8 cellular contexts compared by ENCODE assay signal in genomic region chr6:10510592-10511367, GRCh38. TPM values are rescaled to one million over a fixed set of nuclear protein-coding genes. Genes with fewer than 3 reads are reported as not detected.
DNase-seq lines count a peak whose midpoint lies in the region; ATAC-seq, FAIRE-seq and TF ChIP-seq lines count a peak whose summit lies in the region.

No MANE protein-coding gene starts in this region.

- TF ChIP-seq CTCF in AG10803 (conservative IDR thresholded peaks at IDR 0.05; ENCODE audit: low read length) = peak; percentile 48
- TF ChIP-seq CTCF in HepG2 (CRISPR knock-in tag; IDR thresholded peaks at IDR 0.05) = peak; percentile 95

- in situ Hi-C loops in HepG2 (cut with HindIII; ENCODE audit: extremely low pct_ligation_motif_present, low pct_unique_long_range_greater_than_20kb) = loop anchor here (5.0 kb wide), 1 partner anchor 187 kb away; no protein-coding TSS in a partner anchor

- H3K27ac ChIP-seq in HepG2 (ENCODE audit: extremely low read length, insufficient read depth, low read length) = no peak overlapping the region

- H3K4me1 ChIP-seq in HepG2 (ENCODE audit: insufficient read depth, low read length) = peaks cover 26% of the 10 kb centered on the region

- no peaks in the 10 kb centered on the region for H3K36me3 Mint-ChIP-seq in stimulated activated memory B cell treated with anti-CD40 and anti-IgM and Interleukin-4, amounts not matched to agents 10 μg/mL and 1 μg/mL and 100 μg/mL, for 72 hours

- H3K79me2 ChIP-seq in HepG2 (ENCODE audit: insufficient read depth, low read length) = no peaks in the 10 kb centered on the region

- no peaks in the 10 kb centered on the region for H4K20me1 ChIP-seq in HepG2 (ENCODE audit: insufficient read depth, low read length)

- H3K4me3 Mint-ChIP-seq in stimulated activated memory B cell treated with anti-CD40 and anti-IgM and Interleukin-4, amounts not matched to agents 10 μg/mL and 1 μg/mL and 100 μg/mL, for 72 hours = peak overlapping the region; percentile 3

- CTCF ChIA-PET in HepG2 (lab: Yijun Ruan, JAX; ENCODE audit: low intra/inter-chr PET ratio, low total read pairs) = interaction anchor here (3.6 kb wide), 1 partner anchor 291 kb away, joined by 25 read pairs; no protein-coding TSS in a partner anchor

- WGBS in HepG2 (ENCODE audit: low lambda C conversion rate) = 15% methylated on average over 17 of the region's 17 CpGs

- no TSS peak for BruUV-seq in HepG2 (replicated peaks; lab: Mats Ljungman, UMichigan)

- ATAC-seq in GM18858 (IDR thresholded peaks at IDR 0.05; ENCODE audit: unreplicated experiment) (peak; percentile 95), HG02970 (IDR thresholded peaks at IDR 0.05; ENCODE audit: low FRiP score, unreplicated experiment) (peak; percentile 76), HepG2 (peak; percentile 95)
- peak; percentile 94 for ATAC-seq in stimulated activated memory B cell treated with anti-CD40 and anti-IgM and Interleukin-4, amounts not matched to agents 10 μg/mL and 1 μg/mL and 100 μg/mL, for 72 hours

- no peaks in the 10 kb centered on the region for H3K36me3 ChIP-seq in HepG2 (replicated peaks in 1 of 2; ENCODE audit: control insufficient read depth in 1 of 2, insufficient read depth in 2 of 2, low read length in 2 of 2)

- no peaks in the 10 kb centered on the region for H3K27me3 Mint-ChIP-seq in stimulated activated memory B cell treated with anti-CD40 and anti-IgM and Interleukin-4, amounts not matched to agents 10 μg/mL and 1 μg/mL and 100 μg/mL, for 72 hours

- peak overlapping the region; percentile 27 for H3K9ac ChIP-seq in HepG2 (ENCODE audit: insufficient read depth, low read depth, low read length)

- no peaks in the 10 kb centered on the region for H3K9me3 ChIP-seq in HepG2 (ENCODE audit: low read length)

- peak overlapping the region; percentile 70 for H3K4me2 ChIP-seq in HepG2 (ENCODE audit: low read depth, low read length)

- no peaks in the 10 kb centered on the region for H3K9me3 Mint-ChIP-seq in stimulated activated memory B cell treated with anti-CD40 and anti-IgM and Interleukin-4, amounts not matched to agents 10 μg/mL and 1 μg/mL and 100 μg/mL, for 72 hours

- intact Hi-C loops in HepG2 (cut with micrococcal nuclease; ENCODE audit: unreplicated experiment) = loop anchor here (1.0 to 2.0 kb wide), 6 partner anchors 10 to 291 kb away; partner anchors contain the start of genes C6orf52, PAK1IP1 and TMEM14C

- DNase-seq in AG10803 (ENCODE audit: low read depth) (peak; percentile 11), NCI-H1436 (lab: John Stamatoyannopoulos, UW) (peak; percentile 62), T1000 (lab: John Stamatoyannopoulos, UW) (peak; percentile 13), cerebellum (ENCODE audit: low spot score) (peak; percentile 79), HepG2 (ENCODE audit: low spot score) (peak; percentile 76)

- TF ChIP-seq EP300 in HepG2 (IDR thresholded peaks at IDR 0.05; ENCODE audit: low read depth in 2 of 2, low read length in 2 of 2) (no peak), HepG2 (CRISPR knock-in tag; IDR thresholded peaks at IDR 0.05; ENCODE audit: borderline replicate concordance) (no peak)

- TF ChIP-seq POLR2A in HepG2 (IDR thresholded peaks at IDR 0.05; ENCODE audit: insufficient read depth in 1 of 2, low read depth in 2 of 2, low read length in 2 of 2) = no peak

- no peak overlapping the region for H3K4me3 ChIP-seq in AG10803 (ENCODE audit: low read length)
- peak overlapping the region; percentile 29 to 58 (median 35); a peak in 5 of 6 replicates for H3K4me3 ChIP-seq in HepG2 (replicated peaks in 1 of 3; ENCODE audit: insufficient read depth in 1 of 3, low read depth in 2 of 3, low read length in 3 of 3)

- H3K27me3 ChIP-seq in HepG2 (ENCODE audit: control insufficient read depth in 1 of 2, insufficient read depth in 2 of 2, low read length in 2 of 2) = peaks cover 0 to 4% of the 10 kb centered on the region in 2 experiments; a peak in 1 of 5 replicates

- no peak overlapping the region for H2AFZ ChIP-seq in HepG2 (ENCODE audit: low read length)

- TF ChIP-seq RAD21 in HepG2 (CRISPR knock-in tag; IDR thresholded peaks at IDR 0.05) = peak; percentile 81

- POLR2A ChIA-PET in HepG2 (lab: Yijun Ruan, JAX) = interaction anchor here (1.3 to 2.6 kb wide), 4 partner anchors 11 to 210 kb away, joined by 5 to 32 read pairs (median 10); partner anchors contain the start of genes C6orf52, GCNT2, PAK1IP1 and TMEM14C

- peaks cover 12% of the 10 kb centered on the region for H3K4me1 Mint-ChIP-seq in stimulated activated memory B cell treated with anti-CD40 and anti-IgM and Interleukin-4, amounts not matched to agents 10 μg/mL and 1 μg/mL and 100 μg/mL, for 72 hours

- H3K27ac Mint-ChIP-seq in stimulated activated memory B cell treated with anti-CD40 and anti-IgM and Interleukin-4, amounts not matched to agents 10 μg/mL and 1 μg/mL and 100 μg/mL, for 72 hours = no peak overlapping the region

- FAIRE-seq in HepG2 (lab: Jason Lieb, UNC) = peak; percentile 93

TF ChIP-seq in HepG2, 621 proteins besides CTCF, POLR2A, EP300 and RAD21 (continues in another document):
- TF ChIP-seq KAT8 (CRISPR knock-in tag; IDR thresholded peaks at IDR 0.05) (peak; percentile 61), MEIS1 (CRISPR knock-in tag; IDR thresholded peaks at IDR 0.05; ENCODE audit: borderline replicate concordance) (peak; percentile 33; the same call in 1 of the 2 replicates), DMAP1 (CRISPR knock-in tag; IDR thresholded peaks at IDR 0.05) (no peak), POLR2AphosphoS2 (IDR thresholded peaks at IDR 0.05; ENCODE audit: low read depth, low read length) (no peak), ATF2 (CRISPR knock-in tag; IDR thresholded peaks at IDR 0.05) (no peak), KDM2A (CRISPR knock-in tag; IDR thresholded peaks at IDR 0.05; ENCODE audit: borderline replicate concordance, low read depth) (peak; percentile 86; the same call in 1 of the 2 replicates), ZNF335 (CRISPR knock-in tag; IDR thresholded peaks at IDR 0.05) (peak; percentile 92), ZNF33B (CRISPR knock-in tag; IDR thresholded peaks at IDR 0.05) (0 out of 2 replicates have a peak, but pooled peaks have one; percentile 75), TGIF2 (CRISPR knock-in tag; IDR thresholded peaks at IDR 0.05) (peak; percentile 75; the same call in 1 of the 2 replicates), ZNF605 (CRISPR knock-in tag; IDR thresholded peaks at IDR 0.05) (peak; percentile 47; the same call in 1 of the 2 replicates), CENPT (CRISPR knock-in tag; IDR thresholded peaks at IDR 0.05; ENCODE audit: low read depth) (no peak), SOX6 (IDR thresholded peaks at IDR 0.05) (no peak), SOX6 (CRISPR knock-in tag; IDR thresholded peaks at IDR 0.05) (peak; percentile 31; the same call in 1 of the 2 replicates), ZSCAN9 (CRISPR knock-in tag; IDR thresholded peaks at IDR 0.05; ENCODE audit: borderline replicate concordance) (peak; percentile 56; the same call in 1 of the 2 replicates)
- TF ChIP-seq, protein P1, sequence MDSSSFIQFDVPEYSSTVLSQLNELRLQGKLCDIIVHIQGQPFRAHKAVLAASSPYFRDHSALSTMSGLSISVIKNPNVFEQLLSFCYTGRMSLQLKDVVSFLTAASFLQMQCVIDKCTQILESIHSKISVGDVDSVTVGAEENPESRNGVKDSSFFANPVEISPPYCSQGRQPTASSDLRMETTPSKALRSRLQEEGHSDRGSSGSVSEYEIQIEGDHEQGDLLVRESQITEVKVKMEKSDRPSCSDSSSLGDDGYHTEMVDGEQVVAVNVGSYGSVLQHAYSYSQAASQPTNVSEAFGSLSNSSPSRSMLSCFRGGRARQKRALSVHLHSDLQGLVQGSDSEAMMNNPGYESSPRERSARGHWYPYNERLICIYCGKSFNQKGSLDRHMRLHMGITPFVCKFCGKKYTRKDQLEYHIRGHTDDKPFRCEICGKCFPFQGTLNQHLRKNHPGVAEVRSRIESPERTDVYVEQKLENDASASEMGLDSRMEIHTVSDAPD (CRISPR knock-in tag; IDR thresholded peaks at IDR 0.05) = no peak

RNA-seq across cellular contexts. Expression of gene GCNT2, which starts 10.4 kb away (rescaled TPM):
- total RNA-seq in cerebellum (58.3 TPM), HepG2 (2016; rRNA removed; fragmentation: Illumina TruSeq; extraction: Trizol) (25.1 and 31.9 TPM in 2 replicates)
- 3.4 and 3.6 TPM in 2 replicates for total RNA-seq in HepG2 (2016; cell fraction: cytosol; rRNA removed; fragmentation: Illumina TruSeq; extraction: Trizol; ENCODE audit: low read depth)
- 27.9 and 31.1 TPM in 2 replicates for total RNA-seq in HepG2 (2016; cell fraction: insoluble cytoplasmic fraction; rRNA removed; fragmentation: Illumina TruSeq; extraction: Trizol)
- total RNA-seq in HepG2 (2016; cell fraction: membrane; rRNA removed; fragmentation: Illumina TruSeq; extraction: Trizol) = 14.4 and 15.6 TPM in 2 replicates
- 41.4 and 42.7 TPM in 2 replicates for total RNA-seq in HepG2 (2016; cell fraction: nucleus; rRNA removed; fragmentation: Illumina TruSeq; extraction: Trizol)
- 9.7 and 11.8 TPM in 2 replicates for polyA plus RNA-seq in HepG2 (2011; rRNA removed)
- polyA plus RNA-seq in HepG2 (2011; cell fraction: cytosol; rRNA removed) = 7.1 and 9.4 TPM in 2 replicates
- polyA plus RNA-seq in HepG2 (2011; cell fraction: nucleus; rRNA removed) = 4.6 and 5.1 TPM in 2 replicates
- 13.4 and 15.6 TPM in 2 replicates for polyA plus RNA-seq in HepG2 (2012)
- polyA plus RNA-seq in HepG2 (2016; cell fraction: cytosol; fragmentation: Illumina TruSeq; extraction: Trizol; ENCODE audit: low read depth) = 1.1 and 1.4 TPM in 2 replicates
- 14.2 and 17.2 TPM in 2 replicates for polyA plus RNA-seq in HepG2 (2016; cell fraction: insoluble cytoplasmic fraction; fragmentation: Illumina TruSeq; extraction: Trizol; ENCODE audit: low read depth)
- 5.6 and 6.3 TPM in 2 replicates for polyA plus RNA-seq in HepG2 (2016; cell fraction: membrane; fragmentation: Illumina TruSeq; extraction: Trizol; ENCODE audit: low read depth)
- polyA plus RNA-seq in HepG2 (2016; cell fraction: nucleus; fragmentation: Illumina TruSeq; extraction: Trizol; ENCODE audit: insufficient read depth, low read depth) = 22.6 and 25.7 TPM in 2 replicates
- polyA minus RNA-seq in HepG2 (2011; rRNA and poly(A)+ RNA removed; ENCODE audit: low replicate concordance) = 10.4 and 10.7 TPM in 2 replicates
- polyA minus RNA-seq in HepG2 (2011; cell fraction: cytosol; rRNA and poly(A)+ RNA removed) = 12.4 and 12.9 TPM in 2 replicates
- 21.4 and 26.1 TPM in 2 replicates for polyA minus RNA-seq in HepG2 (2011; cell fraction: nucleus; rRNA and poly(A)+ RNA removed)

Comparison
In these comparisons a context has a peak if more than half of its experiments do, and no peak if none do; other contexts are left out.
1. DNase-seq: peak in every context shown above with its lines; median percentile 79 in cerebellum; 76 in HepG2; 62 in NCI-H1436; 13 in T1000; 11 in AG10803.